23 cellular contexts compared by ENCODE assay signal in genomic region chr7:129032017-129032416, GRCh38. TPM values are rescaled to one million over a fixed set of nuclear protein-coding genes. Genes with fewer than 3 reads are reported as not detected.
DNase-seq lines count a peak whose midpoint lies in the region; ATAC-seq, FAIRE-seq and TF ChIP-seq lines count a peak whose summit lies in the region.
"Had no signal": no experiment of that assay in that cellular context is flagged by ENCODE, and none has a peak within 500 bp of the region (broad histone marks: within the 10 kb centered on the region; RNA-seq: fewer than 3 reads in every experiment).

No MANE protein-coding gene starts in this region.

- H3K27me3 ChIP-seq in GM12878 (replicated peaks in 1 of 2; ENCODE audit: control insufficient read depth in 2 of 2, insufficient read depth in 2 of 2, low read length in 1 of 2) (no peaks in the 10 kb centered on the region), endodermal cell (ENCODE audit: control insufficient read depth, insufficient read depth, low read length, poor library complexity, severe bottlenecking) (no peaks in the 10 kb centered on the region)
- H3K27me3 ChIP-seq: BE2C; BLaER1 treated with 17β-estradiol and CSF1 and Interleukin-3, amounts not matched to agents 10 nM and 100 nM had no signal

- TF ChIP-seq RAD21 in GM12878 (IDR thresholded peaks at IDR 0.05; ENCODE audit: insufficient read depth, low read depth, low read length), result no peak

- H3K4me2 ChIP-seq in GM12878 (ENCODE audit: control insufficient read depth, insufficient read depth), result no peak overlapping the region
- H3K4me2 ChIP-seq: BLaER1 treated with 17β-estradiol and CSF1 and Interleukin-3, amounts not matched to agents 10 nM and 100 nM had no signal

- no peak overlapping the region for H3K4me3 Mint-ChIP-seq in natural killer cell
- H3K4me3 Mint-ChIP-seq in natural killer cell treated with Interleukin-12 subunit alpha and Interleukin-12 subunit beta and Interleukin-15 and Interleukin-18, amount 100 ng/mL, for 72 hours, result no peak overlapping the region
- H3K4me3 Mint-ChIP-seq in endodermal cell, result no peak overlapping the region
- H3K4me3 Mint-ChIP-seq: CD14-positive monocyte; CD4-positive, alpha-beta T cell; CD8-positive, alpha-beta memory T cell had no signal

- H3K4me3 ChIP-seq in GM12878 (no peak overlapping the region), endodermal cell (ENCODE audit: low read length) (no peak overlapping the region)
- H3K4me3 ChIP-seq: BLaER1 treated with 17β-estradiol and CSF1 and Interleukin-3, amounts not matched to agents 10 nM and 100 nM; GM23248 had no signal

- H3K9me3 Mint-ChIP-seq in natural killer cell, result no peaks in the 10 kb centered on the region
- H3K9me3 Mint-ChIP-seq in natural killer cell treated with Interleukin-12 subunit alpha and Interleukin-12 subunit beta and Interleukin-15 and Interleukin-18, amount 100 ng/mL, for 72 hours, result no peaks in the 10 kb centered on the region
- H3K9me3 Mint-ChIP-seq in endodermal cell, result no peaks in the 10 kb centered on the region
- H3K9me3 Mint-ChIP-seq: CD4-positive, alpha-beta T cell; CD8-positive, alpha-beta memory T cell had no signal

- peaks cover 80% of the 10 kb centered on the region for H3K79me2 ChIP-seq in GM12878 (ENCODE audit: control insufficient read depth, insufficient read depth, low read length)

- H3K27me3 Mint-ChIP-seq in natural killer cell (ENCODE audit: low read depth in 2 of 2), result no peaks in the 10 kb centered on the region
- H3K27me3 Mint-ChIP-seq in natural killer cell treated with Interleukin-12 subunit alpha and Interleukin-12 subunit beta and Interleukin-15 and Interleukin-18, amount 100 ng/mL, for 72 hours, result no peaks in the 10 kb centered on the region
- no peaks in the 10 kb centered on the region for H3K27me3 Mint-ChIP-seq in endodermal cell (ENCODE audit: insufficient read depth)
- H3K27me3 Mint-ChIP-seq: CD4-positive, alpha-beta T cell; CD8-positive, alpha-beta memory T cell had no signal

- no peak for TF ChIP-seq POLR2A in GM12878 (IDR thresholded peaks at IDR 0.05; ENCODE audit: low read depth, low read length)

- ATAC-seq in natural killer cell, result no peak
- ATAC-seq in natural killer cell treated with Interleukin-12 subunit alpha and Interleukin-12 subunit beta and Interleukin-15 and Interleukin-18, amount 100 ng/mL, for 72 hours, result no peak
- no peak for ATAC-seq in GM12878
- no peak for ATAC-seq in HG03025 (IDR thresholded peaks at IDR 0.05; ENCODE audit: low FRiP score, unreplicated experiment)

- H3K4me1 ChIP-seq in GM12878 (ENCODE audit: control insufficient read depth, insufficient read depth, low read length), result no peaks in the 10 kb centered on the region; the same call in 1 of the 2 replicates
- no peaks in the 10 kb centered on the region for H3K4me1 ChIP-seq in endodermal cell (ENCODE audit: control insufficient read depth, insufficient read depth, low read length)
- H3K4me1 ChIP-seq: BE2C; BLaER1 treated with 17β-estradiol and CSF1 and Interleukin-3, amounts not matched to agents 10 nM and 100 nM had no signal

- SMC1A ChIA-PET in GM12878 (lab: Charles Lee; ENCODE audit: uncharacterized antibody, unreplicated experiment), result interaction anchor here (0.7 to 5.3 kb wide), 3 partner anchors 10 to 16 kb away, joined by 3 to 29 read pairs (median 15); no protein-coding TSS in a partner anchor

- RAD21 ChIA-PET in GM12878 (lab: Charles Lee; ENCODE audit: unreplicated experiment), result interaction anchor here (1.3 to 1.8 kb wide), 2 partner anchors 15 to 59 kb away, joined by 3 read pairs; no protein-coding TSS in a partner anchor

- CTCF ChIA-PET in GM12878 (lab: Yijun Ruan, JAX), result no interaction called here

- intact Hi-C loops in natural killer cell (cut with micrococcal nuclease) (no loop called here), GM12878 (cut with micrococcal nuclease; ENCODE audit: unreplicated experiment) (no loop called here)

- H2AFZ ChIP-seq in GM12878 (ENCODE audit: control insufficient read depth, low read depth, low read length), result no peak overlapping the region
- H2AFZ ChIP-seq: GM23248 had no signal

- DNase-seq in natural killer cell, result no peak
- DNase-seq in natural killer cell treated with Interleukin-12 subunit alpha and Interleukin-12 subunit beta and Interleukin-15 and Interleukin-18, amount 100 ng/mL, for 72 hours (ENCODE audit: low spot score), result no peak
- DNase-seq in GM12878 (ENCODE audit: low read depth, low spot score), result no peak
- no peak for DNase-seq in endodermal cell
- DNase-seq in NCI-H2227 treated with DMSO at 0.1 percent for 48 hours (lab: John Stamatoyannopoulos, UW), result no peak
- DNase-seq in activated CD4-positive, alpha-beta T cell treated with anti-CD3 and anti-CD28 coated beads for 48 hours, result no peak
- DNase-seq in MV-4-11 (lab: John Stamatoyannopoulos, UW), result no peak
- DNase-seq: ACHN; AML-193; BE2C; CD4-positive, alpha-beta T cell; CD8-positive, alpha-beta memory T cell; DMS53; DMS79 treated with DMSO at 0.1 percent for 48 hours; GF-D8; GM23248; H7; HCEC 1CT had no signal

- in situ Hi-C loops in GM12878 (cut with MboI), result no loop called here

- no peak for TF ChIP-seq EP300 in GM12878 (IDR thresholded peaks at IDR 0.05; ENCODE audit: borderline replicate concordance in 1 of 2, control insufficient read depth in 1 of 2, low read depth in 2 of 2, low read length in 2 of 2)

- TF ChIP-seq CTCF in natural killer cell (IDR thresholded peaks at IDR 0.05) (no peak), GM12878 (IDR thresholded peaks at IDR 0.05 in 2 of 3, conservative IDR thresholded peaks at IDR 0.05 in 1 of 3; ENCODE audit: control insufficient read depth in 2 of 3, extremely low read depth in 1 of 3, insufficient read depth in 1 of 3, low read depth in 3 of 3, low read length in 3 of 3) (no peak), endodermal cell (conservative IDR thresholded peaks at IDR 0.05) (no peak)

- H3K9ac ChIP-seq in GM12878 (ENCODE audit: control insufficient read depth, insufficient read depth, low read length), result no peak overlapping the region
- no peak overlapping the region for H3K9ac ChIP-seq in endodermal cell (ENCODE audit: extremely low read depth, low read length, poor library complexity, severe bottlenecking)
- H3K9ac ChIP-seq: BLaER1 treated with 17β-estradiol and CSF1 and Interleukin-3, amounts not matched to agents 10 nM and 100 nM; GM23248 had no signal

- WGBS in GM12878 (ENCODE audit: insufficient coverage, insufficient replicate concordance, low lambda C conversion rate, missing lambda C conversion rate), result 93% methylated on average over 1 of the region's 1 CpG
- 100% methylated on average over 1 of the region's 1 CpG; no CpG with 5 or more reads in 1 of the 2 experiments for WGBS in endodermal cell (ENCODE audit: insufficient coverage in 1 of 2, insufficient read length in 1 of 2), 2 experiments

- BruUV-seq in GM12878 (replicated peaks; lab: Mats Ljungman, UMichigan), result no TSS peak

- FAIRE-seq in GM12878 (lab: Jason Lieb, UNC), result peak; percentile 57
- FAIRE-seq: H1 had no signal

- no peaks in the 10 kb centered on the region; the same call in 2 of the 3 replicates for H3K9me3 ChIP-seq in GM12878 (replicated peaks; ENCODE audit: control insufficient read depth, insufficient read depth, low read length)
- H3K9me3 ChIP-seq in endodermal cell (ENCODE audit: control insufficient read depth, low read length), result peaks cover 12% of the 10 kb centered on the region
- H3K9me3 ChIP-seq: BE2C had no signal

- H3K27ac ChIP-seq in GM12878 (ENCODE audit: control insufficient read depth, insufficient read depth), result no peak overlapping the region
- no peak overlapping the region for H3K27ac ChIP-seq in endodermal cell (ENCODE audit: low read depth, low read length)
- H3K27ac ChIP-seq: 22Rv1; BLaER1 treated with 17β-estradiol and CSF1 and Interleukin-3, amounts not matched to agents 10 nM and 100 nM; GM23248 had no signal

- no peaks in the 10 kb centered on the region for H4K20me1 ChIP-seq in GM12878 (ENCODE audit: control insufficient read depth, insufficient read depth)

- peaks cover 8 to 35% of the 10 kb centered on the region in 2 experiments for H3K36me3 ChIP-seq in GM12878 (ENCODE audit: control insufficient read depth in 2 of 2, insufficient read depth in 2 of 2, low read length in 1 of 2)
- H3K36me3 ChIP-seq in endodermal cell (ENCODE audit: control insufficient read depth, insufficient read depth, low read length), result peaks cover 66% of the 10 kb centered on the region

- POLR2A ChIA-PET in GM12878 (lab: Charles Lee), result no interaction called here

- H3K36me3 Mint-ChIP-seq in natural killer cell (no peaks in the 10 kb centered on the region), endodermal cell (ENCODE audit: low read depth) (peaks cover 51% of the 10 kb centered on the region)
- peaks cover 7% of the 10 kb centered on the region for H3K36me3 Mint-ChIP-seq in natural killer cell treated with Interleukin-12 subunit alpha and Interleukin-12 subunit beta and Interleukin-15 and Interleukin-18, amount 100 ng/mL, for 72 hours

- H3K4me1 Mint-ChIP-seq in natural killer cell (peaks cover 60 to 67% of the 10 kb centered on the region in 2 donors), endodermal cell (peaks cover 2% of the 10 kb centered on the region)
- peaks cover 42 to 46% of the 10 kb centered on the region in 2 donors for H3K4me1 Mint-ChIP-seq in natural killer cell treated with Interleukin-12 subunit alpha and Interleukin-12 subunit beta and Interleukin-15 and Interleukin-18, amount 100 ng/mL, for 72 hours (ENCODE audit: low read depth in 2 of 2)

- peak overlapping the region; percentile 25 to 50 for H3K27ac Mint-ChIP-seq in natural killer cell
- no peak overlapping the region for H3K27ac Mint-ChIP-seq in natural killer cell treated with Interleukin-12 subunit alpha and Interleukin-12 subunit beta and Interleukin-15 and Interleukin-18, amount 100 ng/mL, for 72 hours
- H3K27ac Mint-ChIP-seq in endodermal cell, result peak overlapping the region; percentile 33
- H3K27ac Mint-ChIP-seq: CD4-positive, alpha-beta T cell had no signal

RNA-seq across cellular contexts. Expression of gene TNPO3, which starts 22.9 kb away (rescaled TPM):
- 10 to 100 TPM; 33.9 to 41.1 (median 37.9) TPM for total RNA-seq in natural killer cell
- total RNA-seq in natural killer cell treated with Interleukin-12 subunit alpha and Interleukin-12 subunit beta and Interleukin-15 and Interleukin-18, amount 100 ng/mL, for 72 hours, result 10 to 100 TPM; 70.8 to 71.2 TPM
- 77.5 and 79.6 TPM in 2 replicates for total RNA-seq in GM12878 (2013; cell fraction: nucleolus; rRNA removed)
- total RNA-seq in GM12878 (2014; rRNA removed), result 72.7 and 77.4 TPM in 2 replicates
- 64.3 and 64.5 TPM in 2 replicates for total RNA-seq in GM12878 (2014; rRNA removed; fragmentation: Illumina TruSeq; extraction: Trizol)
- 63.0 and 67.6 TPM in 2 replicates for total RNA-seq in GM12878 (2021)
- 34.8 TPM for polyA plus RNA-seq in GM12878 (2011; ENCODE audit: low read depth)
- polyA plus RNA-seq in GM12878 (2011; rRNA removed), result 46.6 and 56.7 TPM in 2 replicates
- polyA plus RNA-seq in GM12878 (2011; cell fraction: cytosol; rRNA removed), result 59.9 and 67.6 TPM in 2 replicates
- 46.9 and 53.0 TPM in 2 replicates for polyA plus RNA-seq in GM12878 (2011; cell fraction: nucleus; rRNA removed)
- polyA plus RNA-seq in GM12878 (2012), result 40.9 and 46.9 TPM in 2 replicates
- polyA plus RNA-seq in GM12878 (2014; fragmentation: Illumina TruSeq; extraction: Trizol), result 68.7 and 68.9 TPM in 2 replicates
- 10 to 100 TPM; 17.6 to 23.5 TPM for polyA plus RNA-seq in GM12878 (2014; fragmentation: Nextera tagmentation; extraction: Ambion mirVana)
- 52.4 and 57.4 TPM in 2 replicates for polyA plus RNA-seq in GM12878 (2014; rRNA removed)
- polyA plus RNA-seq in GM12878 (2016; fragmentation: Nextera tagmentation; extraction: Ambion mirVana), result 10 to 100 TPM; 84.5 to 91.8 TPM
- 99.0 and 133 TPM in 2 replicates for polyA minus RNA-seq in GM12878 (2011; rRNA and poly(A)+ RNA removed)
- polyA minus RNA-seq in GM12878 (2011; cell fraction: cytosol; rRNA and poly(A)+ RNA removed), result 27.8 and 31.8 TPM in 2 replicates
- 36.3 and 44.6 TPM in 2 replicates for polyA minus RNA-seq in GM12878 (2011; cell fraction: nucleus; rRNA and poly(A)+ RNA removed)
- total RNA-seq in endodermal cell, result 10 to 100 TPM; 68.0 to 73.1 TPM
- polyA plus RNA-seq in endodermal cell (2013, experiment 1 of 2), result 60.2 TPM
- polyA plus RNA-seq in endodermal cell (2013, experiment 2 of 2), result 55.3 TPM

Comparison
In these comparisons a context has a peak if more than half of its experiments do, and no peak if none do; other contexts are left out.
1. H3K27ac Mint-ChIP-seq: peak in natural killer cell (2 of 2) and endodermal cell (single experiment); none in natural killer cell treated with Interleukin-12 subunit alpha and Interleukin-12 subunit beta and Interleukin-15 and Interleukin-18, amount 100 ng/mL, for 72 hours (0 of 2).